ENCODE assay signal across 16 cellular contexts in the genomic region with DNA sequence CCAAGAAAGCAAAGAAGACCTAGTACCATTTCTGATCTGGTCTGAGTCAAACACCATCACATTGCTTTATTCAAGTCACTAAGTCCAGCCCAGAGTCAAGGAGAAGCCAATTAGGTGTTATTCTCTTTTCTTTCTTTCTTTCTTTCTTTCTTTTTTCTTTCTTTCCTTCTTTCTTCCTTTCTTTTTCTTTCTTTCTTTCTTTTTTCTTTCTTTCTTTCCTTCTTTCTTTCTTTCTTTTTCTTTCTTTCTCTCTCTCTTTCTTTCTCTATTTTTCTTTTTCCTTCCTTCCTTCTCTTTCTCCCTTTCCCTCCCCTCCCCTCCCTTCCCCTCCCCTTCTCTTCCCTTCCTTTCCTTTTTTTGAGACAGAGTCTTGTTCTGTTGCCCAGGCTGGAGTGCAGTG. TPM values are rescaled to one million over a fixed set of nuclear protein-coding genes. Genes with fewer than 3 reads are reported as not detected.
"Had no signal": no experiment of that assay in that cellular context is flagged by ENCODE, and none has a peak within 500 bp of the region (broad histone marks: within the 10 kb centered on the region; RNA-seq: fewer than 3 reads in every experiment).

No MANE protein-coding gene starts in this region.

RNA-seq across cellular contexts. Expression of gene NWD1, which starts 8.8 kb away (rescaled TPM):
- total RNA-seq: activated naive CD4-positive, alpha-beta T cell treated with anti-CD3 and anti-CD28 coated beads for 36 hours; activated naive CD4-positive, alpha-beta T cell treated with anti-CD3 and anti-CD28 coated beads, Interleukin-2, amount 50 U/mL, for 72 hours; activated naive CD8-positive, alpha-beta T cell treated with anti-CD3 and anti-CD28 coated beads for 36 hours; activated naive CD8-positive, alpha-beta T cell treated with anti-CD3 and anti-CD28 coated beads, Interleukin-2, amount 10 ng/mL, durations not matched to agents 7 days and 5 days; activated T-cell treated with anti-CD3 and anti-CD28 coated beads, Interleukin-2, amount 50 U/mL, for 4 hours; activated T-cell treated with anti-CD3 and anti-CD28 coated beads, Interleukin-2, amount 50 U/mL, for 72 hours; activated T-helper 1 cell treated with anti-CD3 and anti-CD28 coated beads, Interleukin-12 subunit alpha, Interleukin-12 subunit beta, Interleukin-2, Interleukin-4 antibody, amounts not matched to agents 30 ng/mL and 10 ng/mL and 1 ng/mL, durations not matched to agents 14 hours and 24 hours and 36 hours; activated T-helper 17 cell treated with anti-CD3 and anti-CD28 coated beads, Interleukin-2, amount 50 U/mL, for 72 hours; activated T-helper 2 cell treated with anti-CD3 and anti-CD28 coated beads, Interferon-gamma antibody, Interleukin-2, Interleukin-4, amounts not matched to agents 10 μg/mL and 5 μg/mL and 100 μg/mL, durations not matched to agents 14 hours and 24 hours and 36 hours; ascending aorta; astrocyte; cardiac septum; chondrocyte had no signal
- polyA plus RNA-seq: adrenal gland, aorta, cardiac muscle cell had no signal
